ENCODE assay signal across 20 cellular contexts in the genomic region with DNA sequence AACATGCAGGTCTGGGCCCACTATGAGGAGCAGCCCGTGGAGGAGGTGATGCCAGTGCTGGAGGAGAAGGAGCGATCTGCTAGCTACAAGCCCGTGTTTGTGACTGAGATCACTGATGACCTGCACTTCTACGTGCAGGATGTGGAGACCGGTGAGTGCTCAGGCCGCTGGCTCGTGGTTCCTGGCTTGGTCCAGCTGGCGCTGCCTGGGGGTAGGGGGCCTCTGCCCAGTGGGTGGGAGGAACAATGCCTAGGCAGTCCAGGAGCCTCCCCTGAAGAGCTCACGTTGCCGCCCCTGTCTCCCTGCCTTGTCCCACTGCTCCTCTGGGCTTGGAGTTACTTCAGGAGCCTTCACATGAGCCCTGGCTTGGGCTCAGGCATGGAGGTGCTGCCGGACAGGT. TPM values are rescaled to one million over a fixed set of nuclear protein-coding genes. Genes with fewer than 3 reads are reported as not detected.
DNase-seq lines count a peak whose midpoint lies in the region; ATAC-seq, FAIRE-seq and TF ChIP-seq lines count a peak whose summit lies in the region.
"Had no signal": no experiment of that assay in that cellular context is flagged by ENCODE, and none has a peak within 500 bp of the region (broad histone marks: within the 10 kb centered on the region; RNA-seq: fewer than 3 reads in every experiment).

No MANE protein-coding gene starts in this region.

- peaks cover 8 to 57% (median 48%) of the 10 kb centered on the region in 10 experiments for H3K4me1 ChIP-seq in BLaER1 treated with 17β-estradiol and CSF1 and Interleukin-3, amounts not matched to agents 10 nM and 100 nM
- H3K4me1 ChIP-seq in astrocyte (ENCODE audit: insufficient read depth, low read length): peaks cover 6% of the 10 kb centered on the region
- peaks cover 8% of the 10 kb centered on the region for H3K4me1 ChIP-seq in lower lobe of right lung
- H3K4me1 ChIP-seq in PC-9 (replicated peaks; ENCODE audit: insufficient read depth): no peaks in the 10 kb centered on the region

- peaks cover 28% of the 10 kb centered on the region for H3K36me3 Mint-ChIP-seq in astrocyte (ENCODE audit: low read depth, unreplicated experiment)
- H3K36me3 Mint-ChIP-seq: IgD-negative memory B cell had no signal

- peaks cover 70 to 100% (median 94%) of the 10 kb centered on the region in 11 experiments for H3K36me3 ChIP-seq in BLaER1 treated with 17β-estradiol and CSF1 and Interleukin-3, amounts not matched to agents 10 nM and 100 nM
- H3K36me3 ChIP-seq in astrocyte (ENCODE audit: insufficient read depth, low read length) (peaks cover 17% of the 10 kb centered on the region), lower lobe of right lung (peaks cover 71% of the 10 kb centered on the region), PC-9 (ENCODE audit: low read depth) (no peaks in the 10 kb centered on the region)

- no peak for DNase-seq in astrocyte (ENCODE audit: low read depth)
- DNase-seq in lower lobe of right lung: peak; percentile 20
- no peak for DNase-seq in NCI-H526 (lab: John Stamatoyannopoulos, UW)
- no peak for DNase-seq in PC-9
- no peak for DNase-seq in stimulated activated CD4-positive, alpha-beta T cell treated with anti-CD3 and anti-CD28 coated beads, Interleukin-1b, Interleukin-23, amount 100 ng/mL, for 48 hours
- DNase-seq: ACHN; BE2C; CD4-positive, alpha-beta memory T cell; DMS153; DMS79; GDM1; H9 had no signal

- H3K79me2 ChIP-seq in astrocyte (ENCODE audit: insufficient read depth, low read length) (no peaks in the 10 kb centered on the region), PC-9 (ENCODE audit: low read depth) (no peaks in the 10 kb centered on the region)

- no peak overlapping the region for H2AFZ ChIP-seq in astrocyte (ENCODE audit: low read depth, low read length)
- no peak overlapping the region for H2AFZ ChIP-seq in PC-9

- H4K20me1 ChIP-seq in BLaER1 treated with 17β-estradiol and CSF1 and Interleukin-3, amounts not matched to agents 10 nM and 100 nM: peaks cover 0 to 79% (median 7%) of the 10 kb centered on the region in 11 experiments; a peak in 9 of 22 replicates
- H4K20me1 ChIP-seq in astrocyte (ENCODE audit: insufficient read depth, low read length): peaks cover 92% of the 10 kb centered on the region
- H4K20me1 ChIP-seq in PC-9 (ENCODE audit: insufficient read depth): no peaks in the 10 kb centered on the region; the same call in 1 of the 2 replicates

- peak overlapping the region in 5 of 11 experiments; percentile 1 to 54 (median 20); a peak in 3 of 22 replicates for H3K9ac ChIP-seq in BLaER1 treated with 17β-estradiol and CSF1 and Interleukin-3, amounts not matched to agents 10 nM and 100 nM
- H3K9ac ChIP-seq in astrocyte (ENCODE audit: low read length): no peak overlapping the region

- peaks cover 12% of the 10 kb centered on the region for H3K4me1 Mint-ChIP-seq in astrocyte (ENCODE audit: low read depth, unreplicated experiment)
- H3K4me1 Mint-ChIP-seq: CD14-positive monocyte; CD4-positive, alpha-beta memory T cell had no signal

- H3K4me2 ChIP-seq in BLaER1 treated with 17β-estradiol and CSF1 and Interleukin-3, amounts not matched to agents 10 nM and 100 nM: peak overlapping the region in 10 of 11 experiments; percentile 7 to 91 (median 80); a peak in 19 of 22 replicates
- H3K4me2 ChIP-seq in astrocyte (ENCODE audit: low read length): no peak overlapping the region
- H3K4me2 ChIP-seq in PC-9: no peak overlapping the region

- H3K27me3 ChIP-seq in BLaER1 treated with 17β-estradiol and CSF1 and Interleukin-3, amounts not matched to agents 10 nM and 100 nM: no peaks in the 10 kb centered on the region
- H3K27me3 ChIP-seq in astrocyte (ENCODE audit: insufficient read depth, low read length) (no peaks in the 10 kb centered on the region), lower lobe of right lung (ENCODE audit: low read depth) (no peaks in the 10 kb centered on the region), PC-9 (ENCODE audit: insufficient read depth, low read depth) (no peaks in the 10 kb centered on the region)
- H3K27me3 ChIP-seq: BE2C had no signal

- H3K9me3 Mint-ChIP-seq in astrocyte (ENCODE audit: unreplicated experiment): no peaks in the 10 kb centered on the region
- H3K9me3 Mint-ChIP-seq: CD14-positive monocyte; CD4-positive, alpha-beta memory T cell; H9; IgD-negative memory B cell had no signal

- peak overlapping the region; percentile 26 for H3K27ac Mint-ChIP-seq in astrocyte (ENCODE audit: unreplicated experiment)

- ATAC-seq in lower lobe of right lung: no peak
- ATAC-seq: HepG2 had no signal

- CTCF ChIA-PET in PC-9 (lab: Charles Lee): no interaction called here

- no peaks in the 10 kb centered on the region for H3F3A ChIP-seq in PC-9 (ENCODE audit: insufficient read depth, low read depth)

- TF ChIP-seq CTCF in astrocyte (IDR thresholded peaks at IDR 0.05; ENCODE audit: insufficient read depth, low read depth, low read length): no peak
- no peak for TF ChIP-seq CTCF in lower lobe of right lung (IDR thresholded peaks at IDR 0.05)
- no peak for TF ChIP-seq CTCF in PC-9 (conservative IDR thresholded peaks at IDR 0.05)

- POLR2A ChIA-PET in PC-9 (lab: Charles Lee; ENCODE audit: unreplicated experiment): interaction anchor here (0.6 kb wide), 1 partner anchor 46 kb away, joined by 4 read pairs; no protein-coding TSS in a partner anchor

- no peaks in the 10 kb centered on the region for H3K9me3 ChIP-seq in BLaER1 treated with 17β-estradiol and CSF1 and Interleukin-3, amounts not matched to agents 10 nM and 100 nM (replicated peaks in 1 of 11)
- H3K9me3 ChIP-seq in astrocyte (ENCODE audit: insufficient read depth, low read depth, low read length) (no peaks in the 10 kb centered on the region), lower lobe of right lung (no peaks in the 10 kb centered on the region), PC-9 (ENCODE audit: insufficient read depth, low read depth) (no peaks in the 10 kb centered on the region)
- H3K9me3 ChIP-seq: BE2C had no signal

- FAIRE-seq in astrocyte (lab: Jason Lieb, UNC): no peak
- FAIRE-seq: A204.1, GM19239, H1, HepG2, HTR-8/SVneo had no signal

- peak overlapping the region in 5 of 11 experiments; percentile 23 to 60 (median 35); a peak in 6 of 22 replicates for H3K27ac ChIP-seq in BLaER1 treated with 17β-estradiol and CSF1 and Interleukin-3, amounts not matched to agents 10 nM and 100 nM
- no peak overlapping the region for H3K27ac ChIP-seq in astrocyte (ENCODE audit: low read depth, low read length)
- H3K27ac ChIP-seq in lower lobe of right lung: no peak overlapping the region
- H3K27ac ChIP-seq in PC-9: no peak overlapping the region

- intact Hi-C loops in lower lobe of right lung (cut with DNase I) (no loop called here), PC-9 (cut with micrococcal nuclease; ENCODE audit: unreplicated experiment) (no loop called here)

- no peaks in the 10 kb centered on the region for H3K27me3 Mint-ChIP-seq in astrocyte (ENCODE audit: low read depth, unreplicated experiment)
- H3K27me3 Mint-ChIP-seq: CD4-positive, alpha-beta memory T cell; IgD-negative memory B cell had no signal

- no peak overlapping the region for H3K4me3 Mint-ChIP-seq in astrocyte (ENCODE audit: unreplicated experiment)
- H3K4me3 Mint-ChIP-seq: CD14-positive monocyte; CD4-positive, alpha-beta memory T cell; H9; IgD-negative memory B cell had no signal

- no TSS peak for BruUV-seq in PC-9 (replicated peaks; lab: Mats Ljungman, UMichigan)

- H3K9me2 ChIP-seq in PC-9 (ENCODE audit: insufficient read depth): no peaks in the 10 kb centered on the region

- H3K4me3 ChIP-seq in BLaER1 treated with 17β-estradiol and CSF1 and Interleukin-3, amounts not matched to agents 10 nM and 100 nM: no peak overlapping the region
- H3K4me3 ChIP-seq in astrocyte (ENCODE audit: insufficient read depth, low read depth, low read length) (no peak overlapping the region), lower lobe of right lung (no peak overlapping the region), PC-9 (no peak overlapping the region)

RNA-seq across cellular contexts. Expression of a gene that starts 50.1 kb away (rescaled TPM):
- total RNA-seq in astrocyte (4.4 and 4.5 TPM in 2 replicates), lower lobe of right lung (12.8 TPM), PC-9 (2021) (0.10 and 0.39 TPM in 2 replicates)
- total RNA-seq: CD4-positive, alpha-beta memory T cell; HepG2 had no signal

Comparison
In these comparisons a context has a peak if more than half of its experiments do, and no peak if none do; other contexts are left out.
1. H3K4me2 ChIP-seq: peak in BLaER1 treated with 17β-estradiol and CSF1 and Interleukin-3, amounts not matched to agents 10 nM and 100 nM (10 of 11); none in astrocyte (single experiment) and PC-9 (single experiment).